19 cellular contexts compared by ENCODE assay signal in the genomic region with DNA sequence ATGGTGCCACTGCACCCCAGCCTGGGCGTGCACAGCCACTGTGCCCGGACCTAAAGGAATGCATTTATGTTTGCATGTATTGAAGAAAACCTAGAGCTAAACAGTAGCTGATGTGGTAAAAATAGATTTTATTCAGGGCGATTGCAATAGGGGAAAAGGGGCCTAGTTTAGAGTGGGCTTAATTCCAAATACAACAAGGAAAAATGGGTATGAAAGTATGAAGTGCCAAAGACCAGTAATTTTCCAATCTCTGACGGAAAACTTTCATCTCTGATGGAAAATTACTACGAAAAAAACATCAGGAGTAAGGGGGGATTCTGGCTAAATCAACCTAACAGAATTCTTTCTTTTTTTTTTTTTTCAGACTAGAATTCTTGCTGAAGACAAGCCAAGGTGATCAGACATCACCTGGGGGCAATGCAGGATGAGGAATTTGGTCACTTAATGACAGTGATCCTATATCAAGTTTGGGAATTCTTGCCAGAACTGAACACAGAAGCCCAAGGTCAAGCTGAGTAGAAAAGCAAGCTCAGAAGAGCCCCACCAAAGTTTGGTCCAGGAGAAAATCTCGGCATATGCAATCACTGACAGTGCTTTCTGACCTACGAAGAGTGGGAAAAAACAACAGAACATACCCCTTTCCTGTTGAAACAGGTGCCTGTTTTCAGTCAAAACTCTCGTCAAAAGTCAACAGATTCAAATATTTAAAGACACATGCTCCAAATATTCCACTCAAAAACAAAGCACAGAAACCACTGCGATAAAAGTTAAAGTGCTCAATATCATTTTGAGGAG. TPM values are rescaled to one million over a fixed set of nuclear protein-coding genes. Genes with fewer than 3 reads are reported as not detected.
DNase-seq lines count a peak whose midpoint lies in the region; ATAC-seq, FAIRE-seq and TF ChIP-seq lines count a peak whose summit lies in the region.
"Had no signal": no experiment of that assay in that cellular context is flagged by ENCODE, and none has a peak within 500 bp of the region (broad histone marks: within the 10 kb centered on the region; RNA-seq: fewer than 3 reads in every experiment).

No MANE protein-coding gene starts in this region.

- H2BK5ac ChIP-seq in neuronal stem cell (ENCODE audit: low read length): no peak overlapping the region

- H3K79me2 ChIP-seq in GM23338 (replicated peaks; ENCODE audit: insufficient read depth): no peaks in the 10 kb centered on the region
- no peaks in the 10 kb centered on the region for H3K79me2 ChIP-seq in PC-9 (ENCODE audit: low read depth)
- H3K79me2 ChIP-seq in endothelial cell of umbilical vein (ENCODE audit: control insufficient read depth, insufficient read depth, low read length): no peaks in the 10 kb centered on the region

- H3K4me2 ChIP-seq in GM23338: no peak overlapping the region
- H3K4me2 ChIP-seq in PC-9: no peak overlapping the region
- H3K4me2 ChIP-seq in endothelial cell of umbilical vein (ENCODE audit: insufficient read depth, low read length): no peak overlapping the region
- no peak overlapping the region for H3K4me2 ChIP-seq in neuronal stem cell (ENCODE audit: insufficient read depth, low read length, poor library complexity, severe bottlenecking)

- H3K4me1 ChIP-seq in GM23338 (ENCODE audit: insufficient read depth): peaks cover 14% of the 10 kb centered on the region
- H3K4me1 ChIP-seq in PC-9 (replicated peaks; ENCODE audit: insufficient read depth): no peaks in the 10 kb centered on the region
- peaks cover 3% of the 10 kb centered on the region for H3K4me1 ChIP-seq in endothelial cell of umbilical vein (ENCODE audit: control insufficient read depth, extremely low read depth, insufficient read depth, low read length)
- no peaks in the 10 kb centered on the region for H3K4me1 ChIP-seq in neuronal stem cell (ENCODE audit: control insufficient read depth in 2 of 2, insufficient read depth in 1 of 2, low read depth in 1 of 2, low read length in 2 of 2)
- H3K4me1 ChIP-seq in thyroid gland: no peaks in the 10 kb centered on the region
- H3K4me1 ChIP-seq: BE2C had no signal

- H3K4me3 ChIP-seq in GM23338 (no peak overlapping the region), PC-9 (no peak overlapping the region), endothelial cell of umbilical vein (replicated peaks in 1 of 3; ENCODE audit: insufficient read depth in 1 of 3, low read depth in 1 of 3, low read length in 3 of 3) (no peak overlapping the region), neuronal stem cell (ENCODE audit: low read length in 2 of 2) (no peak overlapping the region), thyroid gland (replicated peaks in 1 of 3) (no peak overlapping the region)

- H3F3A ChIP-seq in GM23338 (replicated peaks; ENCODE audit: low read depth) (peaks cover 10% of the 10 kb centered on the region; the same call in 1 of the 2 replicates), PC-9 (ENCODE audit: insufficient read depth, low read depth) (no peaks in the 10 kb centered on the region)

- no peaks in the 10 kb centered on the region for H3K27me3 ChIP-seq in GM23338 (ENCODE audit: insufficient read depth)
- no peaks in the 10 kb centered on the region for H3K27me3 ChIP-seq in PC-9 (ENCODE audit: insufficient read depth, low read depth)
- H3K27me3 ChIP-seq in endothelial cell of umbilical vein (ENCODE audit: control insufficient read depth in 2 of 2, insufficient read depth in 2 of 2, low read length in 2 of 2): peaks cover 0 to 6% of the 10 kb centered on the region in 2 experiments
- no peaks in the 10 kb centered on the region for H3K27me3 ChIP-seq in neuronal stem cell (ENCODE audit: control insufficient read depth in 3 of 3, insufficient read depth in 3 of 3, low read depth in 1 of 3, low read length in 3 of 3)
- no peaks in the 10 kb centered on the region for H3K27me3 ChIP-seq in thyroid gland

- H2BK12ac ChIP-seq in neuronal stem cell (ENCODE audit: low read length): no peak overlapping the region

- H3K14ac ChIP-seq in neuronal stem cell (ENCODE audit: low read length): no peak overlapping the region

- no peak overlapping the region for H3K4me3 Mint-ChIP-seq in GM23338
- H3K4me3 Mint-ChIP-seq: CD4-positive, CD25-positive, alpha-beta regulatory T cell; CD8-positive, alpha-beta memory T cell; H9 had no signal

- BruUV-seq in PC-9 (replicated peaks; lab: Mats Ljungman, UMichigan) (no TSS peak), endothelial cell of umbilical vein (replicated peaks; lab: Mats Ljungman, UMichigan) (no TSS peak)

- H4K91ac ChIP-seq in neuronal stem cell (ENCODE audit: low read depth, low read length, poor library complexity): no peak overlapping the region

- peak; percentile 12 for FAIRE-seq in endothelial cell of umbilical vein (lab: Jason Lieb, UNC)
- FAIRE-seq: D721Med, G401.6, GM12892, GM18507 had no signal

- no peaks in the 10 kb centered on the region for H3K9me2 ChIP-seq in GM23338 (ENCODE audit: insufficient read depth)
- H3K9me2 ChIP-seq in PC-9 (ENCODE audit: insufficient read depth): no peaks in the 10 kb centered on the region

- TF ChIP-seq CTCF in GM23338 (conservative IDR thresholded peaks at IDR 0.05; ENCODE audit: low read depth in 2 of 2) (0 out of 4 replicates have a peak, but pooled peaks of 1 of the 2 experiments have one; percentile 0), PC-9 (conservative IDR thresholded peaks at IDR 0.05) (no peak), endothelial cell of umbilical vein (IDR thresholded peaks at IDR 0.05; ENCODE audit: extremely low read depth in 1 of 2, insufficient read depth in 1 of 2, low read depth in 1 of 2, low read length in 2 of 2) (no peak), thyroid gland (IDR thresholded peaks at IDR 0.05) (no peak)

- H2AFZ ChIP-seq in GM23338 (peak overlapping the region; percentile 1; the same call in 1 of the 2 replicates), PC-9 (0 out of 2 replicates have a peak overlapping the region, but pooled peaks have one; percentile 36), endothelial cell of umbilical vein (ENCODE audit: low read depth, low read length) (no peak overlapping the region), neuronal stem cell (ENCODE audit: low read length) (no peak overlapping the region)

- no peak overlapping the region for H3K23ac ChIP-seq in neuronal stem cell (ENCODE audit: low read depth, low read length, poor library complexity)

- DNase-seq in GM23338 (ENCODE audit: low spot score) (no peak), PC-9 (no peak), endothelial cell of umbilical vein (ENCODE audit: low read depth, low spot score) (peak; percentile 64), neuronal stem cell (ENCODE audit: low spot score) (no peak), thyroid gland (no peak), GDM1 (lab: John Stamatoyannopoulos, UW) (no peak)
- DNase-seq: BE2C; C1 segment of cervical spinal cord; CD4-positive, CD25-positive, alpha-beta regulatory T cell; CD8-positive, alpha-beta memory T cell; COR-L47; GOT3; H9 had no signal

- H4K8ac ChIP-seq in neuronal stem cell (ENCODE audit: low read depth, low read length): no peak overlapping the region

- H4K20me1 ChIP-seq in GM23338 (replicated peaks; ENCODE audit: insufficient read depth) (no peaks in the 10 kb centered on the region), PC-9 (ENCODE audit: insufficient read depth) (no peaks in the 10 kb centered on the region), endothelial cell of umbilical vein (replicated peaks; ENCODE audit: control insufficient read depth, extremely low read depth, insufficient read depth, low read length) (no peaks in the 10 kb centered on the region)

- TF ChIP-seq POLR2A in endothelial cell of umbilical vein (IDR thresholded peaks at IDR 0.05; ENCODE audit: low read depth, low read length) (no peak), thyroid gland (IDR thresholded peaks at IDR 0.05) (no peak)

- dilution Hi-C loops in endothelial cell of umbilical vein (cut with MboI; ENCODE audit: extremely low pct_ligation_motif_present, low sequenced_read_pairs): no loop called here

- H2BK15ac ChIP-seq in neuronal stem cell (ENCODE audit: low read length): no peak overlapping the region

- ATAC-seq in GM23338 (no peak), HG02571 (IDR thresholded peaks at IDR 0.05; ENCODE audit: unreplicated experiment) (no peak)

- H2AK5ac ChIP-seq in neuronal stem cell (ENCODE audit: low read depth, low read length): no peak overlapping the region

- no peaks in the 10 kb centered on the region for H3K36me3 Mint-ChIP-seq in GM23338 (ENCODE audit: low read depth)
- H3K36me3 Mint-ChIP-seq: CD4-positive, CD25-positive, alpha-beta regulatory T cell; CD8-positive, alpha-beta memory T cell had no signal

- H3K18ac ChIP-seq in neuronal stem cell (ENCODE audit: low read length): no peak overlapping the region

- H3K4me1 Mint-ChIP-seq in GM23338: peaks cover 19% of the 10 kb centered on the region

- no peaks in the 10 kb centered on the region for H3K9me3 Mint-ChIP-seq in GM23338
- H3K9me3 Mint-ChIP-seq: CD8-positive, alpha-beta memory T cell; H9 had no signal

- no peak overlapping the region for H3K27ac ChIP-seq in GM23338 (ENCODE audit: low read depth)
- H3K27ac ChIP-seq in PC-9: no peak overlapping the region
- H3K27ac ChIP-seq in endothelial cell of umbilical vein (ENCODE audit: insufficient read depth, low read depth, low read length): no peak overlapping the region
- no peak overlapping the region for H3K27ac ChIP-seq in neuronal stem cell (replicated peaks; ENCODE audit: low read length)
- no peak overlapping the region for H3K27ac ChIP-seq in thyroid gland

- intact Hi-C loops in PC-9 (cut with micrococcal nuclease; ENCODE audit: unreplicated experiment) (loop anchor here (5.0 kb wide), 1 partner anchor 313 kb away; no protein-coding TSS in a partner anchor), endothelial cell of umbilical vein (cut with micrococcal nuclease) (loop anchor here (10.0 kb wide), 1 partner anchor 315 kb away; no protein-coding TSS in a partner anchor), thyroid gland (cut with DNase I) (no loop called here)

- CTCF ChIA-PET in PC-9 (lab: Charles Lee) (interaction anchor here (0.5 kb wide), 1 partner anchor 228 kb away, joined by 8 read pairs; no protein-coding TSS in a partner anchor), endothelial cell of umbilical vein (lab: Charles Lee) (interaction anchor here (0.6 to 6.8 kb wide), 3 partner anchors 38 to 127 kb away, joined by 3 to 141 read pairs (median 3); no protein-coding TSS in a partner anchor)

- no peak overlapping the region for H2BK120ac ChIP-seq in neuronal stem cell (ENCODE audit: low read depth, low read length)

- peaks cover 2% of the 10 kb centered on the region for H3K27me3 Mint-ChIP-seq in GM23338 (ENCODE audit: insufficient read depth, low read depth, poor library complexity)

- no peak overlapping the region for H3K4ac ChIP-seq in neuronal stem cell (ENCODE audit: low read length)

- POLR2A ChIA-PET in PC-9 (lab: Charles Lee; ENCODE audit: unreplicated experiment): interaction anchor here (0.5 to 0.6 kb wide), 2 partner anchors 398 to 421 kb away, joined by 4 to 5 read pairs; no protein-coding TSS in a partner anchor
- POLR2A ChIA-PET in endothelial cell of umbilical vein (lab: Charles Lee): interaction anchor here (1.4 kb wide), 1 partner anchor 17 kb away, joined by 4 read pairs; the partner anchor contains the start of gene GDF3

- no peak overlapping the region; the same call in none of the 2 replicates for H3K27ac Mint-ChIP-seq in GM23338

- no peaks in the 10 kb centered on the region for H3K9me1 ChIP-seq in endothelial cell of umbilical vein (replicated peaks; ENCODE audit: control insufficient read depth, extremely low read depth, insufficient read depth, low read length)

- H3K36me3 ChIP-seq in GM23338 (ENCODE audit: insufficient read depth) (no peaks in the 10 kb centered on the region; the same call in 1 of the 2 replicates), PC-9 (ENCODE audit: low read depth) (no peaks in the 10 kb centered on the region), endothelial cell of umbilical vein (ENCODE audit: control insufficient read depth in 2 of 2, extremely low read depth in 1 of 2, insufficient read depth in 2 of 2, low read length in 2 of 2) (no peaks in the 10 kb centered on the region), neuronal stem cell (replicated peaks in 1 of 2; ENCODE audit: control insufficient read depth in 2 of 2, insufficient read depth in 2 of 2, low read length in 2 of 2) (no peaks in the 10 kb centered on the region), thyroid gland (no peaks in the 10 kb centered on the region)
- H3K36me3 ChIP-seq: BE2C had no signal

- H3K9ac ChIP-seq in endothelial cell of umbilical vein (replicated peaks; ENCODE audit: extremely low read depth, insufficient read depth, low read length): no peak overlapping the region
- peak overlapping the region; percentile 0 for H3K9ac ChIP-seq in neuronal stem cell (ENCODE audit: low read depth, low read length, poor library complexity)

- H3K9me3 ChIP-seq in PC-9 (ENCODE audit: insufficient read depth, low read depth): no peaks in the 10 kb centered on the region
- no peaks in the 10 kb centered on the region for H3K9me3 ChIP-seq in endothelial cell of umbilical vein (replicated peaks; ENCODE audit: control insufficient read depth, insufficient read depth, low read length)
- no peaks in the 10 kb centered on the region for H3K9me3 ChIP-seq in neuronal stem cell (replicated peaks in 1 of 2; ENCODE audit: control insufficient read depth in 2 of 2, insufficient read depth in 1 of 2, low read depth in 1 of 2, low read length in 2 of 2)
- H3K9me3 ChIP-seq in thyroid gland: no peaks in the 10 kb centered on the region
- H3K9me3 ChIP-seq: BE2C had no signal

- H3K79me1 ChIP-seq in neuronal stem cell (ENCODE audit: low read depth, low read length): no peaks in the 10 kb centered on the region

- WGBS in neuronal stem cell (ENCODE audit: extremely low coverage in 2 of 2, insufficient read length in 2 of 2, insufficient replicate concordance in 1 of 2), 2 donors: no CpG with 5 or more reads among the region's 9 CpGs
- 51 to 55% methylated on average over 9 of the region's 9 CpGs for WGBS in thyroid gland, 2 donors

RNA-seq across cellular contexts. Expression of gene APOBEC1, which starts 13.7 kb away (rescaled TPM):
- not detected in 2 replicates for total RNA-seq in GM23338 (2014; rRNA removed; shearing (Covaris generic))
- polyA plus RNA-seq in GM23338 (2016; fragmentation: Nextera tagmentation; extraction: Ambion mirVana): not detected in 2 replicates
- total RNA-seq in PC-9 (2021): not detected in 2 replicates
- not detected in 2 replicates for total RNA-seq in endothelial cell of umbilical vein
- polyA plus RNA-seq in endothelial cell of umbilical vein: not detected in 2 replicates
- polyA plus RNA-seq in endothelial cell of umbilical vein (2011; cell fraction: cytosol; rRNA removed): not detected in 2 replicates
- polyA plus RNA-seq in endothelial cell of umbilical vein (2011; cell fraction: nucleus; rRNA removed): not detected in 2 replicates
- polyA plus RNA-seq in endothelial cell of umbilical vein (2012): not detected in 2 replicates
- polyA minus RNA-seq in endothelial cell of umbilical vein: not detected in 2 replicates
- not detected for polyA minus RNA-seq in endothelial cell of umbilical vein (2011; cell fraction: cytosol; rRNA and poly(A)+ RNA removed)
- polyA minus RNA-seq in endothelial cell of umbilical vein (2011; cell fraction: nucleus; rRNA and poly(A)+ RNA removed): not detected in 2 replicates
- polyA plus RNA-seq in neuronal stem cell (2013, experiment 1 of 2): not detected
- not detected for polyA plus RNA-seq in neuronal stem cell (2013, experiment 2 of 2)
- total RNA-seq in thyroid gland: not detected
- total RNA-seq: A172; CD4-positive, CD25-positive, alpha-beta regulatory T cell; CD8-positive, alpha-beta memory T cell; H9 had no signal
- polyA plus RNA-seq: CD4-positive, CD25-positive, alpha-beta regulatory T cell; CD8-positive, alpha-beta memory T cell had no signal

RNA-seq across cellular contexts. Expression of gene GDF3, which starts 16.1 kb away (rescaled TPM):
- total RNA-seq in GM23338 (2014; rRNA removed; shearing (Covaris generic)): 15.3 and 19.3 TPM in 2 replicates
- polyA plus RNA-seq in GM23338 (2016; fragmentation: Nextera tagmentation; extraction: Ambion mirVana) (31.7 and 32.0 TPM in 2 replicates), endothelial cell of umbilical vein (3.1 and 3.2 TPM in 2 replicates)
- total RNA-seq in PC-9 (2021) (not detected in 2 replicates), endothelial cell of umbilical vein (4.1 and 5.0 TPM in 2 replicates), thyroid gland (under 1 TPM in 2 of 4 donors, not detected in 2; 0.45 to 0.63 TPM)
- 3.3 and 3.7 TPM in 2 replicates for polyA plus RNA-seq in endothelial cell of umbilical vein (2011; cell fraction: cytosol; rRNA removed)
- 1.7 and 3.0 TPM in 2 replicates for polyA plus RNA-seq in endothelial cell of umbilical vein (2011; cell fraction: nucleus; rRNA removed)
- polyA plus RNA-seq in endothelial cell of umbilical vein (2012): 4.7 and 5.0 TPM in 2 replicates
- 1.7 and 3.4 TPM in 2 replicates for polyA minus RNA-seq in endothelial cell of umbilical vein
- polyA minus RNA-seq in endothelial cell of umbilical vein (2011; cell fraction: cytosol; rRNA and poly(A)+ RNA removed): not detected
- polyA minus RNA-seq in endothelial cell of umbilical vein (2011; cell fraction: nucleus; rRNA and poly(A)+ RNA removed): 1.2 and 1.5 TPM in 2 replicates
- not detected for polyA plus RNA-seq in neuronal stem cell (2013, experiment 1 of 2)
- not detected for polyA plus RNA-seq in neuronal stem cell (2013, experiment 2 of 2)
- total RNA-seq: A172; CD4-positive, CD25-positive, alpha-beta regulatory T cell; CD8-positive, alpha-beta memory T cell had no signal
- polyA plus RNA-seq: CD4-positive, CD25-positive, alpha-beta regulatory T cell; CD8-positive, alpha-beta memory T cell had no signal

RNA-seq across cellular contexts. Expression of gene DPPA3, which starts 31.8 kb away (rescaled TPM):
- 2.8 and 4.6 TPM in 2 replicates for total RNA-seq in GM23338 (2014; rRNA removed; shearing (Covaris generic))
- polyA plus RNA-seq in GM23338 (2016; fragmentation: Nextera tagmentation; extraction: Ambion mirVana) (5.0 and 5.4 TPM in 2 replicates), endothelial cell of umbilical vein (not detected in 2 replicates)
- total RNA-seq in PC-9 (2021) (not detected in 2 replicates), endothelial cell of umbilical vein (not detected in 2 replicates), thyroid gland (not detected)
- not detected in 2 replicates for polyA plus RNA-seq in endothelial cell of umbilical vein (2011; cell fraction: cytosol; rRNA removed)
- not detected in 2 replicates for polyA plus RNA-seq in endothelial cell of umbilical vein (2011; cell fraction: nucleus; rRNA removed)
- not detected in 2 replicates for polyA plus RNA-seq in endothelial cell of umbilical vein (2012)
- polyA minus RNA-seq in endothelial cell of umbilical vein: not detected in 2 replicates
- polyA minus RNA-seq in endothelial cell of umbilical vein (2011; cell fraction: cytosol; rRNA and poly(A)+ RNA removed): not detected
- not detected in 2 replicates for polyA minus RNA-seq in endothelial cell of umbilical vein (2011; cell fraction: nucleus; rRNA and poly(A)+ RNA removed)
- polyA plus RNA-seq in neuronal stem cell (2013, experiment 1 of 2): not detected
- not detected for polyA plus RNA-seq in neuronal stem cell (2013, experiment 2 of 2)
- total RNA-seq: A172; CD4-positive, CD25-positive, alpha-beta regulatory T cell; CD8-positive, alpha-beta memory T cell had no signal
- polyA plus RNA-seq: CD4-positive, CD25-positive, alpha-beta regulatory T cell; CD8-positive, alpha-beta memory T cell had no signal

Comparison
In these comparisons a context has a peak if more than half of its experiments do, and no peak if none do; other contexts are left out.
1. H2AFZ ChIP-seq: peak in GM23338 (single experiment) and PC-9 (single experiment); none in endothelial cell of umbilical vein (single experiment) and neuronal stem cell (single experiment).